In the genomic region with DNA sequence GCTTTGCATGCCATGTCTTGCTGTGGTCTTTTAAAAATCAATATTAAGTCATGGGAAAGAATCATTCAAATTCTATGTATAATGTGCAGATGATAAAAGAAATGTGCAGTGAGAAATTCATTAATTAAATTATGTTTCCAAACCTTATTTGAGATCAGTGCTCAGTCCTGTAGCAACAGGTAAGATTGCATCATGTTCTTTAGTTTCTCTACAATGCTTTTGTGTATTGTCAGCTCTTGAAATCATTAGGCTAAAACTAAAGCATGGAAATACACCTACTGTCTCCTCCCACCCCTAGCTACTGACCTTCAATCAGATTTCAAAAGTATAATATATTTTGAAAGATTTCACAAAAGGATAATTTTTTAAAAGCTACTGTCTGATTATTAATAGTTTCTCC, we compare ENCODE assay signal across 23 cellular contexts.
"Had no signal": no experiment of that assay in that cellular context is flagged by ENCODE, and none has a peak within 500 bp of the region (broad histone marks: within the 10 kb centered on the region; RNA-seq: fewer than 3 reads in every experiment).

No MANE protein-coding gene starts in this region.

- H3K4me3 ChIP-seq: colonic mucosa, esophagus squamous epithelium, gastrocnemius medialis, heart right ventricle, left lung, lower lobe of right lung, mucosa of descending colon had no signal

- H3K27ac ChIP-seq: colonic mucosa, epithelial cell of prostate, esophagus squamous epithelium, gastrocnemius medialis, heart right ventricle, left lung, lower lobe of right lung had no signal

- H3K36me3 ChIP-seq: colonic mucosa, esophagus squamous epithelium, gastrocnemius medialis, heart right ventricle, left lung, lower lobe of right lung had no signal

- DNase-seq: colonic mucosa; cortex of kidney; effector CD8-positive, alpha-beta T cell; erythroblast; esophagus squamous epithelium; foreskin fibroblast; foreskin melanocyte; gastrocnemius medialis; glutamatergic neuron; head of caudate nucleus; heart right ventricle; hippocampal formation; left cardiac atrium; left lung; left ventricle myocardium superior; lower lobe of right lung; mesenchymal stem cell; mucosa of descending colon; naive B cell had no signal

- H3K4me1 ChIP-seq: colonic mucosa, esophagus squamous epithelium, gastrocnemius medialis, heart right ventricle, left lung, lower lobe of right lung had no signal

- FAIRE-seq: endothelial cell of umbilical vein, islet of Langerhans, keratinocyte had no signal

- H3K27me3 ChIP-seq: colonic mucosa, esophagus squamous epithelium, gastrocnemius medialis, heart right ventricle, left lung had no signal

- H3K9me3 ChIP-seq: colonic mucosa, esophagus squamous epithelium, gastrocnemius medialis, heart right ventricle, left lung, lower lobe of right lung, mucosa of descending colon had no signal
